ENCODE assay signal across 10 cellular contexts in genomic region chr17:45719335-45720071, GRCh38.
DNase-seq lines count a peak whose midpoint lies in the region; ATAC-seq, FAIRE-seq and TF ChIP-seq lines count a peak whose summit lies in the region.
"Had no signal": no experiment of that assay in that cellular context is flagged by ENCODE, and none has a peak within 500 bp of the region (broad histone marks: within the 10 kb centered on the region; RNA-seq: fewer than 3 reads in every experiment).

No MANE protein-coding gene starts in this region.

- H3K27ac ChIP-seq in esophagus squamous epithelium: no peak overlapping the region
- H3K27ac ChIP-seq: thoracic aorta had no signal

- no peak for TF ChIP-seq POLR2A in esophagus squamous epithelium (IDR thresholded peaks at IDR 0.05)

- peaks cover 0 to 74% (median 0%) of the 10 kb centered on the region in 4 donors for H3K27me3 ChIP-seq in esophagus squamous epithelium

- 45 to 48% methylated on average over 3 of the region's 3 CpGs for whole genome bisulfite sequencing in esophagus squamous epithelium, 2 donors

- H3K4me1 Mint-ChIP-seq in CD14-positive monocyte: no peaks in the 10 kb centered on the region

- H3K4me3 ChIP-seq in WI38 (ENCODE audit: low read depth, low read length) (no peak overlapping the region), esophagus squamous epithelium (no peak overlapping the region)
- H3K4me3 ChIP-seq: thoracic aorta had no signal

- peaks cover 8 to 25% (median 22%) of the 10 kb centered on the region in 3 donors for H3K27me3 Mint-ChIP-seq in CD14-positive monocyte (ENCODE audit: low read depth in 3 of 3)

- DNase-seq in COLO829 (ENCODE audit: low spot score) (peak; percentile 73), HTR-8/SVneo (ENCODE audit: insufficient read length, low spot score) (peak; percentile 91), left kidney (ENCODE audit: low read depth, low spot score) (peak; percentile 27), OCI-M2 (lab: John Stamatoyannopoulos, UW; ENCODE audit: unreplicated experiment) (no peak), CD14-positive monocyte (ENCODE audit: low spot score) (no peak), esophagus squamous epithelium (lab: John Stamatoyannopoulos, UW) (no peak)

- TF ChIP-seq CTCF in WI38 (IDR thresholded peaks at IDR 0.05; ENCODE audit: low read depth, low read length): peak; percentile 16; the same call in 1 of the 2 replicates
- no peak for TF ChIP-seq CTCF in CD14-positive monocyte (IDR thresholded peaks at IDR 0.05)
- TF ChIP-seq CTCF in esophagus squamous epithelium (IDR thresholded peaks at IDR 0.05): peak in 1 of 6 experiments; percentile 39

- no peaks in the 10 kb centered on the region for H3K36me3 ChIP-seq in esophagus squamous epithelium
- H3K36me3 ChIP-seq: thoracic aorta had no signal

- intact Hi-C loops in CD14-positive monocyte (cut with micrococcal nuclease) (no loop called here), esophagus squamous epithelium (cut with DNase I) (no loop called here)

- peaks cover 0 to 5% (median 2%) of the 10 kb centered on the region in 3 donors for H3K9me3 ChIP-seq in esophagus squamous epithelium

- H3K4me3 Mint-ChIP-seq in CD14-positive monocyte: no peak overlapping the region

- ATAC-seq in HG03342 (IDR thresholded peaks at IDR 0.05; ENCODE audit: unreplicated experiment): no peak

- peak; percentile 98 for FAIRE-seq in HTR-8/SVneo (lab: Jason Lieb, UNC)
- FAIRE-seq: frontal cortex had no signal

- H3K9me3 Mint-ChIP-seq in CD14-positive monocyte: peaks cover 0 to 16% (median 1%) of the 10 kb centered on the region in 7 donors

- H3K4me1 ChIP-seq in esophagus squamous epithelium: no peaks in the 10 kb centered on the region

- H3K27ac Mint-ChIP-seq in CD14-positive monocyte: no peak overlapping the region

- H3K36me3 Mint-ChIP-seq in CD14-positive monocyte: no peaks in the 10 kb centered on the region

Comparison
In these comparisons a context has a peak if more than half of its experiments do, and no peak if none do; other contexts are left out.
1. DNase-seq: peak in COLO829 (single experiment), HTR-8/SVneo (single experiment) and left kidney (single experiment); none in OCI-M2 (single experiment), CD14-positive monocyte (single experiment) and esophagus squamous epithelium (single experiment).